17 cellular contexts compared by ENCODE assay signal in genomic region chr13:44393391-44393790, GRCh38. TPM values are rescaled to one million over a fixed set of nuclear protein-coding genes. Genes with fewer than 3 reads are reported as not detected.
DNase-seq lines count a peak whose midpoint lies in the region; ATAC-seq and TF ChIP-seq lines count a peak whose summit lies in the region.
"Had no signal": no experiment of that assay in that cellular context is flagged by ENCODE, and none has a peak within 500 bp of the region (broad histone marks: within the 10 kb centered on the region; RNA-seq: fewer than 3 reads in every experiment).

No MANE protein-coding gene starts in this region.

- H3K36me3 ChIP-seq in heart left ventricle (no peaks in the 10 kb centered on the region), neuronal stem cell (replicated peaks in 1 of 2; ENCODE audit: control insufficient read depth in 2 of 2, insufficient read depth in 2 of 2, low read length in 2 of 2) (no peaks in the 10 kb centered on the region), aorta (ENCODE audit: control insufficient read depth in 1 of 2, insufficient read depth in 2 of 2, low read length in 1 of 2) (no peaks in the 10 kb centered on the region)

- H3K36me3 Mint-ChIP-seq in stimulated activated memory B cell treated with anti-CD40 and anti-IgM and Interleukin-4, amounts not matched to agents 10 μg/mL and 1 μg/mL and 100 μg/mL, for 72 hours: no peaks in the 10 kb centered on the region

- H3K9me3 ChIP-seq in heart left ventricle (no peaks in the 10 kb centered on the region), neuronal stem cell (replicated peaks in 1 of 2; ENCODE audit: control insufficient read depth in 2 of 2, insufficient read depth in 1 of 2, low read depth in 1 of 2, low read length in 2 of 2) (no peaks in the 10 kb centered on the region), aorta (ENCODE audit: control insufficient read depth, low read length) (no peaks in the 10 kb centered on the region)
- H3K9me3 ChIP-seq: Caco-2 had no signal

- no peak overlapping the region for H3K4me2 ChIP-seq in neuronal stem cell (ENCODE audit: insufficient read depth, low read length, poor library complexity, severe bottlenecking)

- H2BK5ac ChIP-seq in neuronal stem cell (ENCODE audit: low read length): no peak overlapping the region

- H3K14ac ChIP-seq in neuronal stem cell (ENCODE audit: low read length): no peak overlapping the region

- H2BK15ac ChIP-seq in neuronal stem cell (ENCODE audit: low read length): no peak overlapping the region

- no peak overlapping the region for H2BK12ac ChIP-seq in neuronal stem cell (ENCODE audit: low read length)

- no peaks in the 10 kb centered on the region for H3K79me1 ChIP-seq in neuronal stem cell (ENCODE audit: low read depth, low read length)

- WGBS in heart left ventricle, 4 donors: 52 to 62% (median 55%) methylated on average over 8 of the region's 8 CpGs
- WGBS in neuronal stem cell (ENCODE audit: extremely low coverage in 2 of 2, insufficient read length in 2 of 2, insufficient replicate concordance in 1 of 2), 2 donors: no CpG with 5 or more reads among the region's 8 CpGs
- WGBS in aorta, 2 donors: 14 to 21% methylated on average over 8 of the region's 8 CpGs

- DNase-seq in left cardiac atrium (peak; percentile 42), heart left ventricle (no peak), erythroblast (lab: John Stamatoyannopoulos, UW) (peak; percentile 47 to 50), neuronal stem cell (ENCODE audit: low spot score) (no peak), NCI-H1092 (lab: John Stamatoyannopoulos, UW) (no peak), aorta (no peak)
- no peak for DNase-seq in activated CD4-positive, CD25-positive, alpha-beta regulatory T cell (lab: John Stamatoyannopoulos, UW)
- DNase-seq: activated CD4-positive, alpha-beta T cell treated with anti-CD3 and anti-CD28 coated beads for 36 hours; Caco-2; effector memory CD8-positive, alpha-beta T cell; foreskin keratinocyte; GF-D8; NCI-H1436; PC-3; T-helper 1 cell had no signal

- peak in 1 of 2 donors; percentile 42 for ATAC-seq in left cardiac atrium
- no peak for ATAC-seq in heart left ventricle
- ATAC-seq in aorta (ENCODE audit: low FRiP score): no peak
- ATAC-seq in stimulated activated memory B cell treated with anti-CD40 and anti-IgM and Interleukin-4, amounts not matched to agents 10 μg/mL and 1 μg/mL and 100 μg/mL, for 72 hours: no peak
- ATAC-seq: activated CD4-positive, alpha-beta T cell treated with anti-CD3 and anti-CD28 coated beads for 36 hours; effector memory CD8-positive, alpha-beta T cell; foreskin keratinocyte; PC-3 had no signal

- no peak overlapping the region for H3K9ac ChIP-seq in neuronal stem cell (ENCODE audit: low read depth, low read length, poor library complexity)

- no peaks in the 10 kb centered on the region for H3K9me3 Mint-ChIP-seq in stimulated activated memory B cell treated with anti-CD40 and anti-IgM and Interleukin-4, amounts not matched to agents 10 μg/mL and 1 μg/mL and 100 μg/mL, for 72 hours
- H3K9me3 Mint-ChIP-seq: effector memory CD8-positive, alpha-beta T cell; stimulated activated naive CD8-positive, alpha-beta T cell treated with anti-CD3 and anti-CD28 coated beads, Interleukin-15, Interleukin-2, amounts not matched to agents 100 ng/mL and 50 ng/mL, for 24 hours had no signal

- H3K18ac ChIP-seq in neuronal stem cell (ENCODE audit: low read length): peak overlapping the region; percentile 67

- intact Hi-C loops in left cardiac atrium (cut with DNase I) (no loop called here), heart left ventricle (cut with DNase I) (loop anchor here in 3 of 10 donors (5.0 kb wide), 2 partner anchors 34 to 39 kb away; no protein-coding TSS in a partner anchor), aorta (cut with DNase I) (no loop called here)

- H3K4ac ChIP-seq in neuronal stem cell (ENCODE audit: low read length): no peak overlapping the region

- no peak overlapping the region for H4K91ac ChIP-seq in neuronal stem cell (ENCODE audit: low read depth, low read length, poor library complexity)

- H3K4me1 ChIP-seq in heart left ventricle (peaks cover 0 to 19% (median 4%) of the 10 kb centered on the region in 12 donors), neuronal stem cell (ENCODE audit: control insufficient read depth in 2 of 2, insufficient read depth in 1 of 2, low read depth in 1 of 2, low read length in 2 of 2) (peaks cover 26% of the 10 kb centered on the region in 2 donors), aorta (ENCODE audit: control insufficient read depth in 1 of 2, insufficient read depth in 2 of 2, low read length in 2 of 2) (no peaks in the 10 kb centered on the region)
- H3K4me1 ChIP-seq: foreskin keratinocyte had no signal

- H3K4me3 ChIP-seq in heart left ventricle: no peak overlapping the region
- H3K4me3 ChIP-seq in neuronal stem cell (ENCODE audit: low read length in 2 of 2): no peak overlapping the region
- no peak overlapping the region for H3K4me3 ChIP-seq in aorta (ENCODE audit: low read length in 2 of 2)

- no peak overlapping the region for H2AK5ac ChIP-seq in neuronal stem cell (ENCODE audit: low read depth, low read length)

- no peak overlapping the region for H3K4me3 Mint-ChIP-seq in stimulated activated memory B cell treated with anti-CD40 and anti-IgM and Interleukin-4, amounts not matched to agents 10 μg/mL and 1 μg/mL and 100 μg/mL, for 72 hours
- H3K4me3 Mint-ChIP-seq: activated CD4-positive, alpha-beta T cell treated with anti-CD3 and anti-CD28 coated beads for 36 hours; effector memory CD8-positive, alpha-beta T cell; stimulated activated naive CD8-positive, alpha-beta T cell treated with anti-CD3 and anti-CD28 coated beads, Interleukin-15, Interleukin-2, amounts not matched to agents 100 ng/mL and 50 ng/mL, for 24 hours had no signal

- H3K27me3 ChIP-seq in heart left ventricle (no peaks in the 10 kb centered on the region), neuronal stem cell (ENCODE audit: control insufficient read depth in 3 of 3, insufficient read depth in 3 of 3, low read depth in 1 of 3, low read length in 3 of 3) (no peaks in the 10 kb centered on the region), aorta (ENCODE audit: control insufficient read depth in 1 of 2, insufficient read depth in 2 of 2, low read length in 1 of 2) (no peaks in the 10 kb centered on the region)
- H3K27me3 ChIP-seq: foreskin keratinocyte had no signal

- H2BK120ac ChIP-seq in neuronal stem cell (ENCODE audit: low read depth, low read length): no peak overlapping the region

- H4K8ac ChIP-seq in neuronal stem cell (ENCODE audit: low read depth, low read length): no peak overlapping the region

- H2AFZ ChIP-seq in neuronal stem cell (ENCODE audit: low read length): no peak overlapping the region

- H3K27ac ChIP-seq in heart left ventricle (no peak overlapping the region), neuronal stem cell (replicated peaks; ENCODE audit: low read length) (no peak overlapping the region), aorta (ENCODE audit: low read depth in 1 of 2, low read length in 2 of 2) (no peak overlapping the region)
- H3K27ac ChIP-seq: foreskin keratinocyte had no signal

- no peaks in the 10 kb centered on the region for H3K4me1 Mint-ChIP-seq in stimulated activated memory B cell treated with anti-CD40 and anti-IgM and Interleukin-4, amounts not matched to agents 10 μg/mL and 1 μg/mL and 100 μg/mL, for 72 hours
- H3K4me1 Mint-ChIP-seq: activated CD4-positive, alpha-beta T cell treated with anti-CD3 and anti-CD28 coated beads for 36 hours had no signal

- TF ChIP-seq CTCF in heart left ventricle (IDR thresholded peaks at IDR 0.05): no peak

- H3K27me3 Mint-ChIP-seq in stimulated activated memory B cell treated with anti-CD40 and anti-IgM and Interleukin-4, amounts not matched to agents 10 μg/mL and 1 μg/mL and 100 μg/mL, for 72 hours: peaks cover 23% of the 10 kb centered on the region
- H3K27me3 Mint-ChIP-seq: activated CD4-positive, alpha-beta T cell treated with anti-CD3 and anti-CD28 coated beads for 36 hours had no signal

- no peak overlapping the region for H3K23ac ChIP-seq in neuronal stem cell (ENCODE audit: low read depth, low read length, poor library complexity)

- H3K27ac Mint-ChIP-seq in stimulated activated memory B cell treated with anti-CD40 and anti-IgM and Interleukin-4, amounts not matched to agents 10 μg/mL and 1 μg/mL and 100 μg/mL, for 72 hours: no peak overlapping the region
- H3K27ac Mint-ChIP-seq: activated CD4-positive, alpha-beta T cell treated with anti-CD3 and anti-CD28 coated beads for 36 hours; effector memory CD8-positive, alpha-beta T cell; stimulated activated naive CD8-positive, alpha-beta T cell treated with anti-CD3 and anti-CD28 coated beads, Interleukin-15, Interleukin-2, amounts not matched to agents 100 ng/mL and 50 ng/mL, for 24 hours had no signal

- TF ChIP-seq POLR2A in heart left ventricle (IDR thresholded peaks at IDR 0.05): no peak
- peak; percentile 38 for TF ChIP-seq POLR2A in erythroblast (IDR thresholded peaks at IDR 0.05; ENCODE audit: low read length)

RNA-seq across cellular contexts. Expression of gene SERP2, which starts 19.8 kb away (rescaled TPM):
- total RNA-seq in left cardiac atrium: 10 to 100 TPM; 12.9 to 14.6 TPM
- 10 to 100 TPM in 8 of 9 donors, 1 to 10 TPM in 1; 9.6 to 16.5 (median 12.8) TPM for total RNA-seq in heart left ventricle
- polyA plus RNA-seq in heart left ventricle: 10 to 100 TPM; 14.7 to 16.6 TPM
- polyA plus RNA-seq in neuronal stem cell (2013, experiment 1 of 2): 5.6 TPM
- polyA plus RNA-seq in neuronal stem cell (2013, experiment 2 of 2): 5.1 TPM
- 1 to 10 TPM; 3.4 to 5.2 TPM for total RNA-seq in aorta
- polyA plus RNA-seq in aorta: 10 to 100 TPM; 11.4 to 13.4 TPM
- total RNA-seq: Caco-2 had no signal

Comparison
In these comparisons a context has a peak if more than half of its experiments do, and no peak if none do; other contexts are left out.
1. DNase-seq: peak in left cardiac atrium (single experiment) and erythroblast (2 of 2); none in heart left ventricle (0 of 5), neuronal stem cell (single experiment), activated CD4-positive, CD25-positive, alpha-beta regulatory T cell (0 of 4), NCI-H1092 (single experiment) and aorta (0 of 2).